In the genomic region with DNA sequence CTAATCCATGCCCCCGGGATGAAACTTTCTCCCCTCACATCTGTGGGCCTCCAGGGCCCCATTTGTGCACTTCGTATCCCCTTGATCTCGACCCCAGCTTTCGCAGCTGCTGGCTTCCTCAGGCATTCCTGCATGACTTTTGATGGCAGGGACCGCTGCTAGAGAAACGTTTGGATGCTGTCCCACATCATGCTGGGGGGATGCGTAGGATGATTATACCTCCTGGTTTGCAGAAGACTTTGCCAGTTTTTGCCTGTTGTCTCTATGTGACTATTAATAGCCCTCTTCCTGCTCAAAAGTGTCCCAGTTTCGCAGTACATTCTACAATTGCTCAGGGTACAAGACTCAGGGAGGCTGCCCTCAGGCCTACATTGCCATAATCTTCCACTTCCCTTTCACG, we compare ENCODE assay signal across 27 cellular contexts. TPM values are rescaled to one million over a fixed set of nuclear protein-coding genes. Genes with fewer than 3 reads are reported as not detected.
DNase-seq lines count a peak whose midpoint lies in the region; ATAC-seq and TF ChIP-seq lines count a peak whose summit lies in the region.
"Had no signal": no experiment of that assay in that cellular context is flagged by ENCODE, and none has a peak within 500 bp of the region (broad histone marks: within the 10 kb centered on the region; RNA-seq: fewer than 3 reads in every experiment).

No MANE protein-coding gene starts in this region.

- no peaks in the 10 kb centered on the region for H3K36me3 Mint-ChIP-seq in natural killer cell
- H3K36me3 Mint-ChIP-seq: CD14-positive monocyte had no signal

- H3K23ac ChIP-seq in neuronal stem cell (ENCODE audit: low read depth, low read length, poor library complexity), result peak overlapping the region; percentile 12

- no peak overlapping the region for H2BK5ac ChIP-seq in neuronal stem cell (ENCODE audit: low read length)

- H3K9me3 Mint-ChIP-seq in natural killer cell, result no peaks in the 10 kb centered on the region
- H3K9me3 Mint-ChIP-seq: CD8-positive, alpha-beta memory T cell had no signal

- H3K27me3 ChIP-seq in neuronal stem cell (ENCODE audit: control insufficient read depth in 3 of 3, insufficient read depth in 3 of 3, low read depth in 1 of 3, low read length in 3 of 3) (no peaks in the 10 kb centered on the region), sigmoid colon (no peaks in the 10 kb centered on the region)
- H3K27me3 ChIP-seq: SJSA1 had no signal

- H3K27ac ChIP-seq in neuronal stem cell (replicated peaks; ENCODE audit: low read length), result no peak overlapping the region
- peak overlapping the region in 1 of 4 donors; percentile 35 for H3K27ac ChIP-seq in sigmoid colon
- H3K27ac ChIP-seq: PC-9, SJSA1 had no signal

- no peaks in the 10 kb centered on the region for H3K79me1 ChIP-seq in neuronal stem cell (ENCODE audit: low read depth, low read length)

- no peaks in the 10 kb centered on the region for H3K4me1 Mint-ChIP-seq in natural killer cell
- H3K4me1 Mint-ChIP-seq: CD14-positive monocyte; CD8-positive, alpha-beta memory T cell had no signal

- no peak for TF ChIP-seq POLR2A in sigmoid colon (IDR thresholded peaks at IDR 0.05)

- H3K9me3 ChIP-seq in neuronal stem cell (replicated peaks in 1 of 2; ENCODE audit: control insufficient read depth in 2 of 2, insufficient read depth in 1 of 2, low read depth in 1 of 2, low read length in 2 of 2), result no peaks in the 10 kb centered on the region
- H3K9me3 ChIP-seq in mucosa of descending colon, result no peaks in the 10 kb centered on the region
- H3K9me3 ChIP-seq in sigmoid colon, result no peaks in the 10 kb centered on the region
- H3K9me3 ChIP-seq: BE2C, MG63, SJSA1 had no signal

- no peak overlapping the region for H2AK5ac ChIP-seq in neuronal stem cell (ENCODE audit: low read depth, low read length)

- no peak overlapping the region for H3K4me2 ChIP-seq in neuronal stem cell (ENCODE audit: insufficient read depth, low read length, poor library complexity, severe bottlenecking)
- H3K4me2 ChIP-seq: PC-9 had no signal

- ATAC-seq in mucosa of descending colon (no peak), natural killer cell (no peak)
- ATAC-seq: Right ventricle myocardium inferior had no signal

- no peak overlapping the region for H2AFZ ChIP-seq in neuronal stem cell (ENCODE audit: low read length)
- H2AFZ ChIP-seq: PC-9 had no signal

- no peak overlapping the region for H3K27ac Mint-ChIP-seq in natural killer cell

- H3K4me1 ChIP-seq in neuronal stem cell (ENCODE audit: control insufficient read depth in 2 of 2, insufficient read depth in 1 of 2, low read depth in 1 of 2, low read length in 2 of 2) (no peaks in the 10 kb centered on the region), mucosa of descending colon (ENCODE audit: low read depth) (no peaks in the 10 kb centered on the region), sigmoid colon (peaks cover 0 to 9% (median 5%) of the 10 kb centered on the region in 4 donors)
- H3K4me1 ChIP-seq: BE2C, SJSA1 had no signal

- in situ Hi-C loops in G401 (cut with HindIII; ENCODE audit: low sequenced_read_pairs), result no loop called here

- H3K14ac ChIP-seq in neuronal stem cell (ENCODE audit: low read length), result no peak overlapping the region

- no CpG with 5 or more reads among the region's 9 CpGs for WGBS in neuronal stem cell (ENCODE audit: extremely low coverage in 2 of 2, insufficient read length in 2 of 2, insufficient replicate concordance in 1 of 2), 2 donors
- WGBS in sigmoid colon, 2 donors, result 85 to 87% methylated on average over 9 of the region's 9 CpGs

- no peak overlapping the region for H3K4me3 Mint-ChIP-seq in natural killer cell
- H3K4me3 Mint-ChIP-seq: CD14-positive monocyte; CD8-positive, alpha-beta memory T cell had no signal

- no peak for TF ChIP-seq EP300 in sigmoid colon (IDR thresholded peaks at IDR 0.05)

- no peak overlapping the region for H2BK120ac ChIP-seq in neuronal stem cell (ENCODE audit: low read depth, low read length)

- intact Hi-C loops in mucosa of descending colon (cut with DNase I, micrococcal nuclease) (no loop called here), sigmoid colon (cut with DNase I) (no loop called here), natural killer cell (cut with micrococcal nuclease) (no loop called here)

- no peak overlapping the region for H2BK12ac ChIP-seq in neuronal stem cell (ENCODE audit: low read length)

- no peak overlapping the region for H3K9ac ChIP-seq in neuronal stem cell (ENCODE audit: low read depth, low read length, poor library complexity)

- no peak for TF ChIP-seq CTCF in mucosa of descending colon (IDR thresholded peaks at IDR 0.05)
- TF ChIP-seq CTCF in sigmoid colon (IDR thresholded peaks at IDR 0.05), result no peak
- TF ChIP-seq CTCF in natural killer cell (IDR thresholded peaks at IDR 0.05), result no peak

- no peak overlapping the region for H3K4ac ChIP-seq in neuronal stem cell (ENCODE audit: low read length)

- DNase-seq in G401 (ENCODE audit: low spot score) (peak; percentile 91), cerebellar cortex (ENCODE audit: low spot score) (peak; percentile 89), neuronal stem cell (ENCODE audit: low spot score) (no peak), superior temporal gyrus (ENCODE audit: extremely low spot score) (peak; percentile 49), mucosa of descending colon (no peak), sigmoid colon (no peak), natural killer cell (no peak)
- DNase-seq: BE2C; CD8-positive, alpha-beta memory T cell; DMS 273 treated with DMSO at 0.1 percent for 48 hours; DMS79; EL; GF-D8; KG1; MG63; NCI-H1105 treated with DMSO at 0.1 percent for 48 hours; NCI-H146; NCI-H1930; NCI-H2107; NCI-H446 treated with DMSO at 0.1 percent for 48 hours; NCI-H526; NCI-H82; NK-92 treated with Interleukin-12 subunit alpha and Interleukin-12 subunit beta, amount 100 ng/mL, for 24 hours; PC-9 had no signal

- no peak overlapping the region for H4K8ac ChIP-seq in neuronal stem cell (ENCODE audit: low read depth, low read length)

- H3K36me3 ChIP-seq in neuronal stem cell (replicated peaks in 1 of 2; ENCODE audit: control insufficient read depth in 2 of 2, insufficient read depth in 2 of 2, low read length in 2 of 2) (no peaks in the 10 kb centered on the region), mucosa of descending colon (ENCODE audit: low read depth) (no peaks in the 10 kb centered on the region), sigmoid colon (no peaks in the 10 kb centered on the region)
- H3K36me3 ChIP-seq: BE2C, MG63, SJSA1 had no signal

- H4K91ac ChIP-seq in neuronal stem cell (ENCODE audit: low read depth, low read length, poor library complexity), result no peak overlapping the region

- no peak overlapping the region for H3K4me3 ChIP-seq in neuronal stem cell (ENCODE audit: low read length in 2 of 2)
- H3K4me3 ChIP-seq in mucosa of descending colon, result no peak overlapping the region
- no peak overlapping the region for H3K4me3 ChIP-seq in sigmoid colon
- H3K4me3 ChIP-seq: MG63, PC-9, SJSA1 had no signal

- no peak overlapping the region for H2BK15ac ChIP-seq in neuronal stem cell (ENCODE audit: low read length)

- H3K18ac ChIP-seq in neuronal stem cell (ENCODE audit: low read length), result peak overlapping the region; percentile 64

- peaks cover 16 to 21% of the 10 kb centered on the region in 2 donors for H3K27me3 Mint-ChIP-seq in natural killer cell (ENCODE audit: low read depth in 2 of 2)

RNA-seq across cellular contexts. Expression of a gene that starts 10.4 kb away (rescaled TPM):
- total RNA-seq in G401 (2014; rRNA removed; shearing (Covaris generic)), result 12.6 and 17.0 TPM in 2 replicates
- 0.15 TPM for polyA plus RNA-seq in neuronal stem cell (2013, experiment 1 of 2)
- 0.07 TPM for polyA plus RNA-seq in neuronal stem cell (2013, experiment 2 of 2)
- total RNA-seq in mucosa of descending colon (10 to 100 TPM in 1 of 3 donors, 1 to 10 TPM in 1, under 1 TPM in 1; 0.65 to 13.5 (median 1.2) TPM), sigmoid colon (1 to 10 TPM; 1.8 to 5.0 (median 4.5) TPM), natural killer cell (not detected)
- polyA plus RNA-seq in sigmoid colon, result 1 to 10 TPM in 1 of 3 donors, not detected in 2; 1.2 TPM
- total RNA-seq: CD8-positive, alpha-beta memory T cell had no signal

Comparison
In these comparisons a context has a peak if more than half of its experiments do, and no peak if none do; other contexts are left out.
1. DNase-seq: peak in G401 (single experiment), cerebellar cortex (single experiment) and superior temporal gyrus (single experiment); none in neuronal stem cell (single experiment), mucosa of descending colon (0 of 3), sigmoid colon (single experiment) and natural killer cell (single experiment).